11 cellular contexts compared by ENCODE assay signal in the genomic region with DNA sequence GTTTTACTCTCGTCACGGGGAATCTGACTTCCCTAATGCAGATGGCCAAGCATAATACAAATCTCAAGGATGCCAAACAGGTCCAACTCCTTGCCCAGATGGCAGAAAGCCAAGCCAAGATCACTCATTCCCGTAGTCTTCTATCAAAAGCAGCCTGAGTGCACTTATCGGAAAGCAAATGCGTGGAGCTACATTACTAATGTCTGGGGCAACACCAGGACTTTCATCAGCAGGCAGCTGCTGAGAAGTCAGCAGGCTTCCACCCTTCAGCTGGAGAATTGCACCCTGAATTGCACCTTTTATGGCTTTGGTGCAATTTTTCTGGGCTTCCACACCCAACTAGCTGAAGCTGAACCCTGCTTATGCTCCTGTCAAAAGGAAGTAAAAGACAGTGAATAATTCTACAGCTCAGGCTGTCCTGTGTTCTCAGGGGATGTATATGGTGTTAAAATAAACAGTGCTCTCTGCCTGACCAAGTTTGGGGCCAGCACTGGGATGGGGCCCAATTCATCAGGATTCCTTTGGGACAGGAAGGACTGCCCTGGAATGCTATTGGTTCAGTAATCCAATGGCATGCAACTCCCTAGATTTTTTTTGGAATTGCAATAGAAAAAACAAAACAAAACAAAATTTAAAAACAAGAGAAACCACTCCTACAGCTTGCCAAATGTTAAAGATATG.
DNase-seq lines count a peak whose midpoint lies in the region; TF ChIP-seq lines count a peak whose summit lies in the region.
"Had no signal": no experiment of that assay in that cellular context is flagged by ENCODE, and none has a peak within 500 bp of the region (broad histone marks: within the 10 kb centered on the region; RNA-seq: fewer than 3 reads in every experiment).

No MANE protein-coding gene starts in this region.

- no peak overlapping the region for H3K27ac Mint-ChIP-seq in neural progenitor cell
- no peak overlapping the region for H3K27ac Mint-ChIP-seq in activated T-helper 2 cell treated with anti-CD3 and anti-CD28 coated beads, Interferon-gamma antibody, Interleukin-2, Interleukin-4, amounts not matched to agents 10 μg/mL and 5 μg/mL and 100 μg/mL, durations not matched to agents 14 hours and 24 hours and 36 hours

- H3K9me3 ChIP-seq in esophagus muscularis mucosa (no peaks in the 10 kb centered on the region), neural progenitor cell (ENCODE audit: low read depth) (no peaks in the 10 kb centered on the region)
- H3K9me3 ChIP-seq: BLaER1, spleen had no signal

- H3K27ac ChIP-seq in esophagus muscularis mucosa (replicated peaks in 1 of 4) (peak overlapping the region; percentile 79 to 96 (median 89)), neural progenitor cell (peak overlapping the region; percentile 43)
- H3K27ac ChIP-seq: BLaER1, spleen had no signal

- H3K27me3 ChIP-seq in esophagus muscularis mucosa (no peaks in the 10 kb centered on the region), neural progenitor cell (no peaks in the 10 kb centered on the region)
- H3K27me3 ChIP-seq: BLaER1, spleen had no signal

- peaks cover 100% of the 10 kb centered on the region for H3K79me2 ChIP-seq in neural progenitor cell (ENCODE audit: low read depth)

- WGBS in esophagus muscularis mucosa, result 26% methylated on average over 5 of the region's 5 CpGs

- intact Hi-C loops in esophagus muscularis mucosa (cut with DNase I), result no loop called here
- intact Hi-C loops in activated T-helper 2 cell treated with anti-CD3 and anti-CD28 coated beads, Interferon-gamma antibody, Interleukin-2, Interleukin-4, amounts not matched to agents 10 μg/mL and 5 μg/mL and 100 μg/mL, durations not matched to agents 14 hours and 24 hours and 36 hours (cut with micrococcal nuclease), result no loop called here

- H3K4me1 Mint-ChIP-seq in neural progenitor cell, result peaks cover 11% of the 10 kb centered on the region
- no peaks in the 10 kb centered on the region for H3K4me1 Mint-ChIP-seq in activated T-helper 2 cell treated with anti-CD3 and anti-CD28 coated beads, Interferon-gamma antibody, Interleukin-2, Interleukin-4, amounts not matched to agents 10 μg/mL and 5 μg/mL and 100 μg/mL, durations not matched to agents 14 hours and 24 hours and 36 hours (ENCODE audit: low read depth)

- TF ChIP-seq EP300 in esophagus muscularis mucosa (IDR thresholded peaks at IDR 0.05), result peak; percentile 94

- peaks cover 99% of the 10 kb centered on the region for H4K20me1 ChIP-seq in neural progenitor cell (ENCODE audit: low read depth)
- H4K20me1 ChIP-seq: BLaER1 had no signal

- H3K4me3 ChIP-seq in esophagus muscularis mucosa (peak overlapping the region in 2 of 4 donors; percentile 13 to 17), neural progenitor cell (no peak overlapping the region)
- H3K4me3 ChIP-seq: BLaER1, spleen had no signal

- H3K4me1 ChIP-seq in esophagus muscularis mucosa, result peaks cover 14 to 92% (median 78%) of the 10 kb centered on the region in 4 donors
- peaks cover 4% of the 10 kb centered on the region for H3K4me1 ChIP-seq in neural progenitor cell
- H3K4me1 ChIP-seq: BLaER1, spleen had no signal

- DNase-seq in AG08396 (ENCODE audit: low spot score), result peak; percentile 39
- peak; percentile 53 for DNase-seq in NCI-H446 treated with DMSO at 0.1 percent for 48 hours (lab: John Stamatoyannopoulos, UW)
- DNase-seq in esophagus muscularis mucosa (ENCODE audit: extremely low spot score), result no peak
- no peak for DNase-seq in neural progenitor cell (ENCODE audit: low spot score)
- DNase-seq in activated T-helper 2 cell treated with anti-CD3 and anti-CD28 coated beads, Interferon-gamma antibody, Interleukin-2, Interleukin-4, amounts not matched to agents 10 μg/mL and 5 μg/mL and 100 μg/mL, durations not matched to agents 14 hours and 24 hours and 36 hours (ENCODE audit: low spot score), result no peak
- DNase-seq in COLO668 (lab: John Stamatoyannopoulos, UW; ENCODE audit: unreplicated experiment), result no peak
- DNase-seq in UCSD-AML1 (lab: John Stamatoyannopoulos, UW; ENCODE audit: unreplicated experiment), result no peak
- no peak for DNase-seq in NCI-H82 treated with DMSO at 0.1 percent for 48 hours (lab: John Stamatoyannopoulos, UW; ENCODE audit: unreplicated experiment)
- DNase-seq: amniotic stem cell, spleen had no signal

- H3K4me3 Mint-ChIP-seq in neural progenitor cell, result no peak overlapping the region
- no peak overlapping the region for H3K4me3 Mint-ChIP-seq in activated T-helper 2 cell treated with anti-CD3 and anti-CD28 coated beads, Interferon-gamma antibody, Interleukin-2, Interleukin-4, amounts not matched to agents 10 μg/mL and 5 μg/mL and 100 μg/mL, durations not matched to agents 14 hours and 24 hours and 36 hours (ENCODE audit: low read depth)

- H3K4me2 ChIP-seq in neural progenitor cell, result no peak overlapping the region
- H3K4me2 ChIP-seq: BLaER1 had no signal

- no peak overlapping the region for H2AFZ ChIP-seq in neural progenitor cell (replicated peaks)

- no peaks in the 10 kb centered on the region for H3K27me3 Mint-ChIP-seq in neural progenitor cell (ENCODE audit: insufficient read depth, low read depth)
- H3K27me3 Mint-ChIP-seq in activated T-helper 2 cell treated with anti-CD3 and anti-CD28 coated beads, Interferon-gamma antibody, Interleukin-2, Interleukin-4, amounts not matched to agents 10 μg/mL and 5 μg/mL and 100 μg/mL, durations not matched to agents 14 hours and 24 hours and 36 hours (ENCODE audit: low read depth), result no peaks in the 10 kb centered on the region

- no peak for TF ChIP-seq POLR2A in esophagus muscularis mucosa (IDR thresholded peaks at IDR 0.05; ENCODE audit: low read depth)

- H3K9me3 Mint-ChIP-seq in neural progenitor cell, result peaks cover 3% of the 10 kb centered on the region
- no peaks in the 10 kb centered on the region for H3K9me3 Mint-ChIP-seq in activated T-helper 2 cell treated with anti-CD3 and anti-CD28 coated beads, Interferon-gamma antibody, Interleukin-2, Interleukin-4, amounts not matched to agents 10 μg/mL and 5 μg/mL and 100 μg/mL, durations not matched to agents 14 hours and 24 hours and 36 hours

- H3K36me3 Mint-ChIP-seq in neural progenitor cell, result peaks cover 65% of the 10 kb centered on the region
- no peaks in the 10 kb centered on the region for H3K36me3 Mint-ChIP-seq in activated T-helper 2 cell treated with anti-CD3 and anti-CD28 coated beads, Interferon-gamma antibody, Interleukin-2, Interleukin-4, amounts not matched to agents 10 μg/mL and 5 μg/mL and 100 μg/mL, durations not matched to agents 14 hours and 24 hours and 36 hours (ENCODE audit: low read depth)

- no peak for TF ChIP-seq CTCF in esophagus muscularis mucosa (IDR thresholded peaks at IDR 0.05)
- no peak for TF ChIP-seq CTCF in neural progenitor cell (IDR thresholded peaks at IDR 0.05)

- H3K36me3 ChIP-seq in esophagus muscularis mucosa (peaks cover under 1 to 50% (median 23%) of the 10 kb centered on the region in 4 donors), neural progenitor cell (peaks cover 31% of the 10 kb centered on the region)
- H3K36me3 ChIP-seq: BLaER1 had no signal

- peaks cover 39% of the 10 kb centered on the region for H3F3A ChIP-seq in neural progenitor cell (ENCODE audit: low read depth)

- H3K9ac ChIP-seq in neural progenitor cell, result no peak overlapping the region
- H3K9ac ChIP-seq: BLaER1 had no signal

Comparison
In these comparisons a context has a peak if more than half of its experiments do, and no peak if none do; other contexts are left out.
1. DNase-seq: peak in AG08396 (single experiment) and NCI-H446 treated with DMSO at 0.1 percent for 48 hours (single experiment); none in esophagus muscularis mucosa (single experiment), neural progenitor cell (single experiment), activated T-helper 2 cell treated with anti-CD3 and anti-CD28 coated beads, Interferon-gamma antibody, Interleukin-2, Interleukin-4, amounts not matched to agents 10 μg/mL and 5 μg/mL and 100 μg/mL, durations not matched to agents 14 hours and 24 hours and 36 hours (single experiment), COLO668 (single experiment), UCSD-AML1 (single experiment) and NCI-H82 treated with DMSO at 0.1 percent for 48 hours (single experiment).